Comparison of ENCODE assay signal across 1 cellular context in the genomic region with DNA sequence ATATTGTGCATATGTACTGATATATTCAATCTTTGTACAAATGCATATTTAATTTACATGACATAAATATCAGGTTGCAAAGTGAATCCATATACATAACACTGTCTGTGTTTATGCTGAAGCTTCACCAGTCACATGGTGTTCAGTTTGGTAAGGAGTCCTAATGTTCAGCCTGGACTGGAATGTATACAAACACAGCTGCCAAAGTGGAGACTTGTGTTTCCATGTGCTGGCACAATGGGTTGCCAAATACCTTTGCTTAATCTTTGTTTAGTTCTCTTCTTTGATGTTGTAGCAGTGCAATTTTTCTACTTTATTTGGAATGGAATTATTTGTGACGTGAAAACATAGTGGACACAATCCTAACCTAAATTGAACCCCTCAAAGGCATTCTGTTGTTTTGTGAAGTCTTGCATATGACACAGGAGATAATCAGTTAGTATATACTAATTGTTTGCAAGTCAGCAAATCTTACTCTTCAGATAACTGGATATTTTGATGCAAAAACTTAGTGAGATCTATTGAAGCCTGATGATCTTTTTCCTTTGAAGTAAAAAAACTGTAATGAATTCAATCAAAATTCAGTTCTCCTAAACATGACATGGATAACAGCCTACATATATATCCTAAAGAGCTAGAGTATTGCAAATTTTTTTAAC.
TF ChIP-seq lines count a peak whose summit lies in the region.

No MANE protein-coding gene starts in this region.

TF ChIP-seq in HepG2, 621 proteins besides CTCF, POLR2A, EP300 and RAD21 (continued from another document and continues in another):
- TF ChIP-seq, protein P1, sequence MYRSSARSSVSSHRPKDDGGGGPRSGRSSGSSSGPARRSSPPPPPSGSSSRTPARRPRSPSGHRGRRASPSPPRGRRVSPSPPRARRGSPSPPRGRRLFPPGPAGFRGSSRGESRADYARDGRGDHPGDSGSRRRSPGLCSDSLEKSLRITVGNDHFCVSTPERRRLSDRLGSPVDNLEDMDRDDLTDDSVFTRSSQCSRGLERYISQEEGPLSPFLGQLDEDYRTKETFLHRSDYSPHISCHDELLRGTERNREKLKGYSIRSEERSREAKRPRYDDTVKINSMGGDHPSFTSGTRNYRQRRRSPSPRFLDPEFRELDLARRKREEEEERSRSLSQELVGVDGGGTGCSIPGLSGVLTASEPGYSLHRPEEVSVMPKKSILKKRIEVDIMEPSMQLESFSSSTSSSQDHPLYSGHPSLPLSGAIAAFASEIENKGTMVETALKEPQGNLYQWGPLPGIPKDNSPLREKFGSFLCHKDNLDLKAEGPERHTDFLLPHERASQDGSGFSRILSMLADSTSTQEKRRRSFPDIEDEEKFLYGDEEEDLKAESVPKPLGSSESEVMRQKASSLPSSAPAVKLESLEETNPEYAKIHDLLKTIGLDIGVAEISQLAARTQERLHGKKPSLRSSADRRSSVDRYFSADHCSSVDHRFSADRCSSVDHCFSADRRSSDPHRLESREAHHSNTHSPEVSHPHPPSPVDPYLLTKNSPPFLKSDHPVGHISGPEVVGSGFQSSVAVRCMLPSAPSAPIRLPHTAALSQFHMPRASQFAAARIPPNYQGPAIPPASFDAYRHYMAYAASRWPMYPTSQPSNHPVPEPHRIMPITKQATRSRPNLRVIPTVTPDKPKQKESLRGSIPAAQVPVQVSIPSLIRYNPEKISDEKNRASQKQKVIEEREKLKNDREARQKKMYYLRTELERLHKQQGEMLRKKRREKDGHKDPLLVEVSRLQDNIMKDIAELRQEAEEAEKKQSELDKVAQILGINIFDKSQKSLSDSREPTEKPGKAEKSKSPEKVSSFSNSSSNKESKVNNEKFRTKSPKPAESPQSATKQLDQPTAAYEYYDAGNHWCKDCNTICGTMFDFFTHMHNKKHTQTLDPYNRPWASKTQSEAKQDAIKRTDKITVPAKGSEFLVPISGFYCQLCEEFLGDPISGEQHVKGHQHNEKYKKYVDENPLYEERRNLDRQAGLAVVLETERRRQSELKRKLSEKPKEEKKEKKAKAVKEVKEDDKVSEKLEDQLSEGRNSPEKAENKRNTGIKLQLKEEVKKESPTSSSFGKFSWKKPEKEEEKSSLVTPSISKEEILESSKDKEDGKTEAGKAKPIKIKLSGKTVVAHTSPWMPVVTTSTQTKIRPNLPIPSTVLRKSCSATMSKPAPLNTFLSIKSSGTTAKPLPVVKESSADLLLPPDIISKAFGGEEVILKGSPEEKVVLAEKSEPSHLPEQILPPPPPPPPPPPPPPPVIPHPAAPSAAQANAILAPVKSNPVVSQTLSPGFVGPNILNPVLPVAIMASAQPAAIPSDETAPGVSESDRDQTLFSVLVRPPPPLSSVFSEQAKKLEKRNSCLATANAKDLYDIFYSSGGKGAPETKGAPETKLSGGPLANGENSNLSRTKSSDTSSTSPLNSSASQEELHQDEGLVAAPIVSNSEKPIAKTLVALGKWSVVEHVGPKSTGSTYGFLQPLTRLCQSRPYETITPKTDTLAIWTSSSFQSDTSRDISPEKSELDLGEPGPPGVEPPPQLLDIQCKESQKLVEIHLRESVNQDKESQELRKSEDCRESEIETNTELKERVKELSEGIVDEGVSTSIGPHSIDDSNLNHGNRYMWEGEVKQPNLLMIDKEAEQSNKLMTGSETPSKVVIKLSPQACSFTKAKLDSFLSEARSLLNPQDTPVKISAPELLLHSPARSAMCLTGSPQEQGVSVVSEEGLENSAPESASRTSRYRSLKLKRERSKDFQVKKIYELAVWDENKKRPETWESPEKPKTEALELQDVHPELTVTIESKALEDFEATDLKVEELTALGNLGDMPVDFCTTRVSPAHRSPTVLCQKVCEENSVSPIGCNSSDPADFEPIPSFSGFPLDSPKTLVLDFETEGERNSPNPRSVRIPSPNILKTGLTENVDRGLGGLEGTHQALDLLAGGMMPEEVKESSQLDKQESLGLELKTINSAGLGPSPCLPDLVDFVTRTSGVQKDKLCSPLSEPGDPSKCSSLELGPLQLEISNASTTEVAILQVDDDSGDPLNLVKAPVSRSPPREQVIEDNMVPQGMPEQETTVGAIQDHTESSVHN (CRISPR knock-in tag; IDR thresholded peaks at IDR 0.05): no peak
- TF ChIP-seq BRCA1 (CRISPR knock-in tag; IDR thresholded peaks at IDR 0.05): no peak
- TF ChIP-seq, protein P2, sequence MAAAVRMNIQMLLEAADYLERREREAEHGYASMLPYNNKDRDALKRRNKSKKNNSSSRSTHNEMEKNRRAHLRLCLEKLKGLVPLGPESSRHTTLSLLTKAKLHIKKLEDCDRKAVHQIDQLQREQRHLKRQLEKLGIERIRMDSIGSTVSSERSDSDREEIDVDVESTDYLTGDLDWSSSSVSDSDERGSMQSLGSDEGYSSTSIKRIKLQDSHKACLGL (CRISPR knock-in tag; IDR thresholded peaks at IDR 0.05): no peak
- no peak for TF ChIP-seq SMARCC2 (IDR thresholded peaks at IDR 0.05)
- TF ChIP-seq PLRG1 (conservative IDR thresholded peaks at IDR 0.05): no peak
- no peak for TF ChIP-seq HOXA3 (CRISPR knock-in tag; IDR thresholded peaks at IDR 0.05)
- no peak for TF ChIP-seq ZBTB38 (CRISPR knock-in tag; IDR thresholded peaks at IDR 0.05)
- no peak for TF ChIP-seq EZH2 (conservative IDR thresholded peaks at IDR 0.05; ENCODE audit: low read depth, low read length)
- no peak for TF ChIP-seq ZSCAN9 (CRISPR knock-in tag; IDR thresholded peaks at IDR 0.05; ENCODE audit: borderline replicate concordance)
- TF ChIP-seq RERE (CRISPR knock-in tag; IDR thresholded peaks at IDR 0.05; ENCODE audit: low read depth): no peak
- no peak for TF ChIP-seq NPAS2 (CRISPR knock-in tag; IDR thresholded peaks at IDR 0.05; ENCODE audit: borderline replicate concordance)
- TF ChIP-seq SOX13 (IDR thresholded peaks at IDR 0.05): peak; percentile 46; the same call in 1 of the 2 replicates
- TF ChIP-seq SOX13 (CRISPR knock-in tag; conservative IDR thresholded peaks at IDR 0.05 in 1 of 2, IDR thresholded peaks at IDR 0.05 in 1 of 2): peak in 1 of 2 experiments; percentile 99; a peak in 2 of 4 replicates
- TF ChIP-seq, protein P3, sequence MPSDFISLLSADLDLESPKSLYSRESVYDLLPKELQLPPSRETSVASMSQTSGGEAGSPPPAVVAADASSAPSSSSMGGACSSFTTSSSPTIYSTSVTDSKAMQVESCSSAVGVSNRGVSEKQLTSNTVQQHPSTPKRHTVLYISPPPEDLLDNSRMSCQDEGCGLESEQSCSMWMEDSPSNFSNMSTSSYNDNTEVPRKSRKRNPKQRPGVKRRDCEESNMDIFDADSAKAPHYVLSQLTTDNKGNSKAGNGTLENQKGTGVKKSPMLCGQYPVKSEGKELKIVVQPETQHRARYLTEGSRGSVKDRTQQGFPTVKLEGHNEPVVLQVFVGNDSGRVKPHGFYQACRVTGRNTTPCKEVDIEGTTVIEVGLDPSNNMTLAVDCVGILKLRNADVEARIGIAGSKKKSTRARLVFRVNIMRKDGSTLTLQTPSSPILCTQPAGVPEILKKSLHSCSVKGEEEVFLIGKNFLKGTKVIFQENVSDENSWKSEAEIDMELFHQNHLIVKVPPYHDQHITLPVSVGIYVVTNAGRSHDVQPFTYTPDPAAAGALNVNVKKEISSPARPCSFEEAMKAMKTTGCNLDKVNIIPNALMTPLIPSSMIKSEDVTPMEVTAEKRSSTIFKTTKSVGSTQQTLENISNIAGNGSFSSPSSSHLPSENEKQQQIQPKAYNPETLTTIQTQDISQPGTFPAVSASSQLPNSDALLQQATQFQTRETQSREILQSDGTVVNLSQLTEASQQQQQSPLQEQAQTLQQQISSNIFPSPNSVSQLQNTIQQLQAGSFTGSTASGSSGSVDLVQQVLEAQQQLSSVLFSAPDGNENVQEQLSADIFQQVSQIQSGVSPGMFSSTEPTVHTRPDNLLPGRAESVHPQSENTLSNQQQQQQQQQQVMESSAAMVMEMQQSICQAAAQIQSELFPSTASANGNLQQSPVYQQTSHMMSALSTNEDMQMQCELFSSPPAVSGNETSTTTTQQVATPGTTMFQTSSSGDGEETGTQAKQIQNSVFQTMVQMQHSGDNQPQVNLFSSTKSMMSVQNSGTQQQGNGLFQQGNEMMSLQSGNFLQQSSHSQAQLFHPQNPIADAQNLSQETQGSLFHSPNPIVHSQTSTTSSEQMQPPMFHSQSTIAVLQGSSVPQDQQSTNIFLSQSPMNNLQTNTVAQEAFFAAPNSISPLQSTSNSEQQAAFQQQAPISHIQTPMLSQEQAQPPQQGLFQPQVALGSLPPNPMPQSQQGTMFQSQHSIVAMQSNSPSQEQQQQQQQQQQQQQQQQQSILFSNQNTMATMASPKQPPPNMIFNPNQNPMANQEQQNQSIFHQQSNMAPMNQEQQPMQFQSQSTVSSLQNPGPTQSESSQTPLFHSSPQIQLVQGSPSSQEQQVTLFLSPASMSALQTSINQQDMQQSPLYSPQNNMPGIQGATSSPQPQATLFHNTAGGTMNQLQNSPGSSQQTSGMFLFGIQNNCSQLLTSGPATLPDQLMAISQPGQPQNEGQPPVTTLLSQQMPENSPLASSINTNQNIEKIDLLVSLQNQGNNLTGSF (CRISPR knock-in tag; IDR thresholded peaks at IDR 0.05): no peak
- no peak for TF ChIP-seq HNRNPLL (IDR thresholded peaks at IDR 0.05; ENCODE audit: low read depth, low read length, poor library complexity, severe bottlenecking)
- no peak for TF ChIP-seq ZNF547 (CRISPR knock-in tag; IDR thresholded peaks at IDR 0.05)
- TF ChIP-seq ZSCAN29 (CRISPR knock-in tag; conservative IDR thresholded peaks at IDR 0.05): no peak
- TF ChIP-seq, protein P4, sequence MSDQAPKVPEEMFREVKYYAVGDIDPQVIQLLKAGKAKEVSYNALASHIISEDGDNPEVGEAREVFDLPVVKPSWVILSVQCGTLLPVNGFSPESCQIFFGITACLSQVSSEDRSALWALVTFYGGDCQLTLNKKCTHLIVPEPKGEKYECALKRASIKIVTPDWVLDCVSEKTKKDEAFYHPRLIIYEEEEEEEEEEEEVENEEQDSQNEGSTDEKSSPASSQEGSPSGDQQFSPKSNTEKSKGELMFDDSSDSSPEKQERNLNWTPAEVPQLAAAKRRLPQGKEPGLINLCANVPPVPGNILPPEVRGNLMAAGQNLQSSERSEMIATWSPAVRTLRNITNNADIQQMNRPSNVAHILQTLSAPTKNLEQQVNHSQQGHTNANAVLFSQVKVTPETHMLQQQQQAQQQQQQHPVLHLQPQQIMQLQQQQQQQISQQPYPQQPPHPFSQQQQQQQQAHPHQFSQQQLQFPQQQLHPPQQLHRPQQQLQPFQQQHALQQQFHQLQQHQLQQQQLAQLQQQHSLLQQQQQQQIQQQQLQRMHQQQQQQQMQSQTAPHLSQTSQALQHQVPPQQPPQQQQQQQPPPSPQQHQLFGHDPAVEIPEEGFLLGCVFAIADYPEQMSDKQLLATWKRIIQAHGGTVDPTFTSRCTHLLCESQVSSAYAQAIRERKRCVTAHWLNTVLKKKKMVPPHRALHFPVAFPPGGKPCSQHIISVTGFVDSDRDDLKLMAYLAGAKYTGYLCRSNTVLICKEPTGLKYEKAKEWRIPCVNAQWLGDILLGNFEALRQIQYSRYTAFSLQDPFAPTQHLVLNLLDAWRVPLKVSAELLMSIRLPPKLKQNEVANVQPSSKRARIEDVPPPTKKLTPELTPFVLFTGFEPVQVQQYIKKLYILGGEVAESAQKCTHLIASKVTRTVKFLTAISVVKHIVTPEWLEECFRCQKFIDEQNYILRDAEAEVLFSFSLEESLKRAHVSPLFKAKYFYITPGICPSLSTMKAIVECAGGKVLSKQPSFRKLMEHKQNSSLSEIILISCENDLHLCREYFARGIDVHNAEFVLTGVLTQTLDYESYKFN (CRISPR knock-in tag; conservative IDR thresholded peaks at IDR 0.05): peak; percentile 37
- TF ChIP-seq MBD4 (IDR thresholded peaks at IDR 0.05; ENCODE audit: borderline replicate concordance, low read length): no peak
- TF ChIP-seq GPBP1L1 (CRISPR knock-in tag; IDR thresholded peaks at IDR 0.05): no peak
- TF ChIP-seq ZNF468 (CRISPR knock-in tag; IDR thresholded peaks at IDR 0.05): no peak
